8 cellular contexts compared by ENCODE assay signal in the genomic region with DNA sequence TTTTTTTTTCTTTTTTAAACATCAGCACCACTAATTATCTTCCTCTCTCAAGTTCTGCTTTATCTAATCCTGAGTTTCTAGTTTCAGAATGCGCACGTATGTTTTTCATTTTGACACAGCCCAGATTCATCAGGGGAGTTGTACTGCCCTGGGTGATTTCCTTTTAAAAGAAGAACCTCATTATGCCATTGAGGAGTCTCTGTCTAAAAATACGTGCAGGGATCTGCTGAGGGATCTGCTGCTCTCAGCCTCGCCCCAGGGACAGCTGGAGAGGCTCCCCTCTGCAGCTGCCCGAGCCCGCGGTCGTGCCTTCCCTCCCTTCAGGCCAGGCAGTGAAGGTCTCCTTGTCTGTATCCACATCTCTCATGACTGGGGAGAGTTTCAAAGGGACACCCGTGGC.
DNase-seq lines count a peak whose midpoint lies in the region; ATAC-seq lines count a peak whose summit lies in the region.

No MANE protein-coding gene starts in this region.

- DNase-seq in activated naive CD4-positive, alpha-beta T cell treated with anti-CD3 and anti-CD28 coated beads for 36 hours, result peak; percentile 19
- DNase-seq in activated naive CD4-positive, alpha-beta T cell treated with anti-CD3 and anti-CD28 coated beads, Interleukin-2, amount 50 U/mL, for 16 hours, result no peak
- DNase-seq in sciatic nerve (ENCODE audit: low spot score) (no peak), HPDE6-E6E7 (ENCODE audit: extremely low spot score) (no peak), mesenteric fat pad (ENCODE audit: low spot score) (no peak), medulla oblongata (ENCODE audit: extremely low spot score) (no peak)

- CTCF ChIA-PET in activated naive CD4-positive, alpha-beta T cell treated with anti-CD3 and anti-CD28 coated beads for 36 hours (lab: Charles Lee), result interaction anchor here (0.6 to 1.7 kb wide), 3 partner anchors 169 to 1295 kb away, joined by 3 to 5 read pairs (median 4); no protein-coding TSS in a partner anchor

- peaks cover 25% of the 10 kb centered on the region for H3K27me3 Mint-ChIP-seq in activated naive CD4-positive, alpha-beta T cell treated with anti-CD3 and anti-CD28 coated beads for 36 hours (ENCODE audit: low read depth)

- H3K4me1 Mint-ChIP-seq in activated naive CD4-positive, alpha-beta T cell treated with anti-CD3 and anti-CD28 coated beads for 36 hours (ENCODE audit: low read depth), result peaks cover 3% of the 10 kb centered on the region

- no peak overlapping the region for H3K27ac Mint-ChIP-seq in activated naive CD4-positive, alpha-beta T cell treated with anti-CD3 and anti-CD28 coated beads for 36 hours

- H3K36me3 Mint-ChIP-seq in activated naive CD4-positive, alpha-beta T cell treated with anti-CD3 and anti-CD28 coated beads for 36 hours (ENCODE audit: low read depth), result no peaks in the 10 kb centered on the region

- H3K4me3 Mint-ChIP-seq in activated naive CD4-positive, alpha-beta T cell treated with anti-CD3 and anti-CD28 coated beads for 36 hours, result no peak overlapping the region

- intact Hi-C loops in activated naive CD4-positive, alpha-beta T cell treated with anti-CD3 and anti-CD28 coated beads for 36 hours (cut with micrococcal nuclease), result loop anchor here (5.0 kb wide), 1 partner anchor 678 kb away; no protein-coding TSS in a partner anchor
- intact Hi-C loops in sciatic nerve (cut with DNase I), result no loop called here

- no peaks in the 10 kb centered on the region for H3K9me3 Mint-ChIP-seq in activated naive CD4-positive, alpha-beta T cell treated with anti-CD3 and anti-CD28 coated beads for 36 hours

- ATAC-seq in GM21723 (IDR thresholded peaks at IDR 0.05; ENCODE audit: unreplicated experiment), result peak; percentile 85
- ATAC-seq in HG03571 (IDR thresholded peaks at IDR 0.05; ENCODE audit: unreplicated experiment), result peak; percentile 70
- ATAC-seq in sciatic nerve, result peak; percentile 60
